In the genomic region with DNA sequence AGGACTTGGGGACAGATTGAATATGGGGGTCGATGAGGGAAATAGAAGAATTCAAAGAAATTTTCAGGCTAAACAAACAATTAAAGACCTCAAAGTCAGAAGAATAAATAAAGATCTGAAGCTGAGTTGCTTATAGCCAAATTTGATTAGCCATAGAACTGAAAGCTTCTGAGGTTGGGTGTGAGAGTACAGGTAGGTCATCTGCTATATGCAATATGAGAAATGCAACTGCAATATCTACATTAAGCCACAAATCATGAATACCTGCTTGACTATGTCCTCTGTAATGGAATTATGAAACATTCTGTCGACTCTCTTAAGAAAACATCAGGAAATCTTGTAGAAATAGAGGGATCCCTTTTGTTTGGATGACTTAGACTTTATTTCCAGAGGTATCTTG, we compare ENCODE assay signal across 26 cellular contexts.
"Had no signal": no experiment of that assay in that cellular context is flagged by ENCODE, and none has a peak within 500 bp of the region (broad histone marks: within the 10 kb centered on the region; RNA-seq: fewer than 3 reads in every experiment).

No MANE protein-coding gene starts in this region.

- H3K4me1 ChIP-seq: stomach, suprapubic skin, testis, thyroid gland, tibial artery, tibial nerve, transverse colon, upper lobe of left lung, upper lobe of right lung, uterus, vagina had no signal

- H3K4me3 ChIP-seq: stomach, suprapubic skin, testis, thoracic aorta, thyroid gland, tibial artery, tibial nerve, transverse colon, upper lobe of left lung, upper lobe of right lung, uterus, vagina had no signal

- H3K36me3 ChIP-seq: stomach, suprapubic skin, thoracic aorta, thyroid gland, tibial artery, tibial nerve, transverse colon, upper lobe of left lung, upper lobe of right lung, uterus, vagina had no signal

- ATAC-seq: stimulated activated effector memory CD8-positive, alpha-beta T cell treated with anti-CD3 and anti-CD28 coated beads, Interleukin-12 subunit alpha, Interleukin-12 subunit beta, amount 100 ng/mL, for 72 hours; stimulated activated memory B cell treated with anti-CD40 and anti-IgM and Interleukin-4, amounts not matched to agents 10 μg/mL and 1 μg/mL and 100 μg/mL, for 72 hours; stimulated activated naive B cell treated with anti-CD40 and anti-IgM and Interleukin-4, amounts not matched to agents 10 μg/mL and 1 μg/mL and 100 μg/mL, for 72 hours; stimulated activated naive CD8-positive, alpha-beta T cell treated with anti-CD3 and anti-CD28 coated beads, Interleukin-15, amount 100 ng/mL, for 72 hours; stimulated activated naive CD8-positive, alpha-beta T cell treated with anti-CD3 and anti-CD28 coated beads, Interleukin-15, Interleukin-2, amounts not matched to agents 100 U/mL and 50 U/mL, for 24 hours; upper lobe of right lung had no signal

- H3K27me3 ChIP-seq: stomach, suprapubic skin, testis, thyroid gland, tibial artery, tibial nerve, transverse colon, upper lobe of left lung, upper lobe of right lung, uterus, vagina had no signal

- H3K27ac ChIP-seq: stomach, suprapubic skin, testis, thoracic aorta, thyroid gland, tibial artery, tibial nerve, transverse colon, upper lobe of left lung, upper lobe of right lung, uterus, vagina had no signal

- DNase-seq: stimulated activated CD4-positive, alpha-beta T cell treated with anti-CD3 and anti-CD28 coated beads, Interleukin-2, amount 100 ng/mL, for 48 hours; stimulated activated CD4-positive, alpha-beta T cell treated with anti-CD3 and anti-CD28 coated beads, Interleukin-4, amount 100 ng/mL, for 1 hour; stimulated activated CD4-positive, alpha-beta T cell treated with anti-CD3 and anti-CD28 coated beads, Interleukin-4, amount 100 ng/mL, for 24 hours; stimulated activated CD4-positive, alpha-beta T cell treated with anti-CD3 and anti-CD28 coated beads, Interleukin-4, amount 100 ng/mL, for 4 hours; stimulated activated CD8-positive, alpha-beta memory T cell treated with anti-CD3 and anti-CD28 coated beads, Interleukin-4, amount 100 ng/mL, for 48 hours; stimulated activated naive B cell treated with anti-CD40 and anti-IgM and Interleukin-4, amounts not matched to agents 10 μg/mL and 1 μg/mL and 100 μg/mL, for 72 hours; stimulated activated naive CD4-positive, alpha-beta T cell; stimulated activated naive CD4-positive, alpha-beta T cell treated with Interleukin-2 at 50 U/mL for 16 hours; stimulated activated naive CD8-positive, alpha-beta T cell treated with anti-CD3 and anti-CD28 coated beads, Interleukin-15, amount 100 ng/mL, for 72 hours; stimulated activated naive CD8-positive, alpha-beta T cell treated with anti-CD3 and anti-CD28 coated beads, Interleukin-15, Interleukin-2, amounts not matched to agents 100 U/mL and 50 U/mL, for 24 hours; stomach; substantia nigra; testis; thyroid gland; tibial artery; transverse colon; trophoblast cell; upper lobe of left lung; upper lobe of right lung; uterus had no signal

- H3K9me3 ChIP-seq: suprapubic skin, testis, thoracic aorta, thyroid gland, tibial nerve, transverse colon, upper lobe of left lung, upper lobe of right lung, uterus, vagina had no signal
